18 cellular contexts compared by ENCODE assay signal in the genomic region with DNA sequence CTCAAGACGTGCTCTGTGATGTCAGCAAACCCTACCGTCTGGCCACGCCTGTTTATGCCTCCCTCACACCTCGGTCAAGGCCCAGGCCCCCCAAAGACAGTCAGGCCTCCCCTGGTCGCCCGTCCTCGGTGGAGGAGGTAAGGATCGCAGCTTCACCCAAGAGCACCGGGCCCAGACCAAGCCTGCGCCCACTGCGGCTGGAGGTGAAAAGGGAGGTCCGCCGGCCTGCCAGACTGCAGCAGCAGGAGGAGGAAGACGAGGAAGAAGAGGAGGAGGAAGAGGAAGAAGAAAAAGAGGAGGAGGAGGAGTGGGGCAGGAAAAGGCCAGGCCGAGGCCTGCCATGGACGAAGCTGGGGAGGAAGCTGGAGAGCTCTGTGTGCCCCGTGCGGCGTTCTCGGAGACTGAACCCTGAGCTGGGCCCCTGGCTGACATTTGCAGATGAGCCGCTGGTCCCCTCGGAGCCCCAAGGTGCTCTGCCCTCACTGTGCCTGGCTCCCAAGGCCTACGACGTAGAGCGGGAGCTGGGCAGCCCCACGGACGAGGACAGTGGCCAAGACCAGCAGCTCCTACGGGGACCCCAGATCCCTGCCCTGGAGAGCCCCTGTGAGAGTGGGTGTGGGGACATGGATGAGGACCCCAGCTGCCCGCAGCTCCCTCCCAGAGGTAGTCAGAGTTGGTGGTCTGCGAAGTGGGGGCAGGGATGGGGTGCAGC.
DNase-seq lines count a peak whose midpoint lies in the region; ATAC-seq and TF ChIP-seq lines count a peak whose summit lies in the region.
"Had no signal": no experiment of that assay in that cellular context is flagged by ENCODE, and none has a peak within 500 bp of the region (broad histone marks: within the 10 kb centered on the region; RNA-seq: fewer than 3 reads in every experiment).

No MANE protein-coding gene starts in this region.

- no peak overlapping the region for H3K4me3 ChIP-seq in spleen
- H3K4me3 ChIP-seq: BLaER1, HAP-1 had no signal

- TF ChIP-seq CTCF in neural crest cell (conservative IDR thresholded peaks at IDR 0.05) (no peak), spleen (IDR thresholded peaks at IDR 0.05 in 8 of 11, conservative IDR thresholded peaks at IDR 0.05 in 3 of 11) (no peak)

- peak overlapping the region; percentile 54 for H3K4me3 Mint-ChIP-seq in activated naive CD8-positive, alpha-beta T cell treated with anti-CD3 and anti-CD28 coated beads for 36 hours
- no peak overlapping the region for H3K4me3 Mint-ChIP-seq in activated naive CD8-positive, alpha-beta T cell treated with anti-CD3 and anti-CD28 coated beads, Interleukin-2, amount 50 U/mL, for 24 hours
- no peak overlapping the region for H3K4me3 Mint-ChIP-seq in neural crest cell
- H3K4me3 Mint-ChIP-seq: B cell; CD4-positive, CD25-positive, alpha-beta regulatory T cell; CD8-positive, alpha-beta T cell had no signal

- intact Hi-C loops in spleen (cut with DNase I; ENCODE audit: low total_unique reads) = no loop called here

- H3K27me3 ChIP-seq in spleen (replicated peaks in 1 of 7) = no peaks in the 10 kb centered on the region
- H3K27me3 ChIP-seq: BLaER1 had no signal

- DNase-seq in activated naive CD8-positive, alpha-beta T cell treated with anti-CD3 and anti-CD28 coated beads for 36 hours = no peak
- DNase-seq in activated naive CD8-positive, alpha-beta T cell treated with anti-CD3 and anti-CD28 coated beads, Interleukin-2, amount 50 U/mL, for 24 hours = no peak
- DNase-seq in neural crest cell (ENCODE audit: low read depth, low spot score) (no peak), spleen (peak; percentile 67), HuH-7.5 (ENCODE audit: low spot score) (no peak), OCI-M1 (lab: John Stamatoyannopoulos, UW) (no peak)
- DNase-seq: Caco-2; CD4-positive, CD25-positive, alpha-beta regulatory T cell; CD8-positive, alpha-beta T cell; DMS153; DND-41; GOT3 had no signal

- H3K9me3 ChIP-seq in spleen = no peaks in the 10 kb centered on the region
- H3K9me3 ChIP-seq: BLaER1, Caco-2, HAP-1 had no signal

- H3K9me3 Mint-ChIP-seq in activated naive CD8-positive, alpha-beta T cell treated with anti-CD3 and anti-CD28 coated beads for 36 hours = no peaks in the 10 kb centered on the region
- no peaks in the 10 kb centered on the region for H3K9me3 Mint-ChIP-seq in activated naive CD8-positive, alpha-beta T cell treated with anti-CD3 and anti-CD28 coated beads, Interleukin-2, amount 50 U/mL, for 24 hours
- H3K9me3 Mint-ChIP-seq in neural crest cell = no peaks in the 10 kb centered on the region
- H3K9me3 Mint-ChIP-seq: CD4-positive, CD25-positive, alpha-beta regulatory T cell; CD8-positive, alpha-beta T cell had no signal

- H3K27me3 Mint-ChIP-seq in activated naive CD8-positive, alpha-beta T cell treated with anti-CD3 and anti-CD28 coated beads for 36 hours = no peaks in the 10 kb centered on the region
- H3K27me3 Mint-ChIP-seq in activated naive CD8-positive, alpha-beta T cell treated with anti-CD3 and anti-CD28 coated beads, Interleukin-2, amount 50 U/mL, for 24 hours = no peaks in the 10 kb centered on the region
- H3K27me3 Mint-ChIP-seq in neural crest cell (ENCODE audit: low read depth) = no peaks in the 10 kb centered on the region
- H3K27me3 Mint-ChIP-seq: B cell had no signal

- peaks cover 0 to 5% (median 2%) of the 10 kb centered on the region in 6 donors for H3K4me1 ChIP-seq in spleen
- H3K4me1 ChIP-seq: Caco-2, HAP-1 had no signal

- peaks cover 0 to 67% (median 6%) of the 10 kb centered on the region in 6 donors for H3K36me3 ChIP-seq in spleen

- no peak for TF ChIP-seq POLR2A in spleen (IDR thresholded peaks at IDR 0.05)

- 89 to 95% (median 93%) methylated on average over 27 to 30 of the region's 30 CpGs for WGBS in spleen, 5 donors

- no peak overlapping the region for H3K27ac ChIP-seq in spleen
- H3K27ac ChIP-seq: 22Rv1, BLaER1, C4-2B had no signal

- ATAC-seq in activated naive CD8-positive, alpha-beta T cell treated with anti-CD3 and anti-CD28 coated beads, Interleukin-2, amount 50 U/mL, for 24 hours = no peak
- ATAC-seq in GM19035 (IDR thresholded peaks at IDR 0.05; ENCODE audit: unreplicated experiment) = no peak

- H3K4me1 Mint-ChIP-seq in activated naive CD8-positive, alpha-beta T cell treated with anti-CD3 and anti-CD28 coated beads for 36 hours = peaks cover 7% of the 10 kb centered on the region
- peaks cover 8% of the 10 kb centered on the region for H3K4me1 Mint-ChIP-seq in activated naive CD8-positive, alpha-beta T cell treated with anti-CD3 and anti-CD28 coated beads, Interleukin-2, amount 50 U/mL, for 24 hours
- no peaks in the 10 kb centered on the region for H3K4me1 Mint-ChIP-seq in neural crest cell

- H3K27ac Mint-ChIP-seq in activated naive CD8-positive, alpha-beta T cell treated with anti-CD3 and anti-CD28 coated beads for 36 hours = no peak overlapping the region
- H3K27ac Mint-ChIP-seq in activated naive CD8-positive, alpha-beta T cell treated with anti-CD3 and anti-CD28 coated beads, Interleukin-2, amount 50 U/mL, for 24 hours = no peak overlapping the region
- H3K27ac Mint-ChIP-seq in neural crest cell (ENCODE audit: unreplicated experiment) = peak overlapping the region; percentile 62
- H3K27ac Mint-ChIP-seq: B cell; CD4-positive, CD25-positive, alpha-beta regulatory T cell; CD8-positive, alpha-beta T cell had no signal

- peaks cover 21% of the 10 kb centered on the region for H3K36me3 Mint-ChIP-seq in activated naive CD8-positive, alpha-beta T cell treated with anti-CD3 and anti-CD28 coated beads for 36 hours
- peaks cover 13% of the 10 kb centered on the region for H3K36me3 Mint-ChIP-seq in activated naive CD8-positive, alpha-beta T cell treated with anti-CD3 and anti-CD28 coated beads, Interleukin-2, amount 50 U/mL, for 24 hours (ENCODE audit: low read depth)
- no peaks in the 10 kb centered on the region for H3K36me3 Mint-ChIP-seq in neural crest cell (ENCODE audit: low read depth)
